In the genomic region with DNA sequence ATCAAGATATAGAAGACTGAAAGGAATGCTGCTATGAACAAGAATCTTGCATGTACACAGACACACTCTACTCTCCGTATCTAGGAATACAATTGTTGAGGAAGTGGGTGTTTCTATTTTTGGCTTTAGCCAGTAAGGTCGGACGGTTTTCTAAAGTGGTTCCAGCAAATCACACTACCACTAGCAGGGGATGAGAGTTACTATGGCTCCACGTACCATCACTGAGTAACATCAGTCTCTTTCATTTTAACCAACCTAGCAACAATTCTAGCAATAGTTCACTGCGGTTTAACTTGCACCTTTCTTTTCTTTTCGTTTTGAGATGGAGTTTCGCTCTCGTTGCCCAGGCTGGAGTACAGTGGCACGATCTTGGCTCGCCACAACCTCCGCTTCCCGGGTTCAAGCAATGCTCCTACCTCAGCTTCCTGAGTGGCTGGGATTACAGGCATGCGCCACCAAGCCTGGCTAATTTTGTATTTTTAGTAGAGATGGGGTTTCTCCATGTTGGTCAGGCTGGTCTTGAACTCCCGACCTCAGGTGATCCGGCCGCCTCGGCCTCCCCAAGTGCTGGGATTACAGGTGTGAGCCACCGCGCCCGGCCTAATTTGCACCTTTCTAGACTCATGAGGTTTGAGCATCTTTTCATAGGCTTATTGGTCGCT, we compare ENCODE assay signal across 8 cellular contexts.
DNase-seq lines count a peak whose midpoint lies in the region; ATAC-seq, FAIRE-seq and TF ChIP-seq lines count a peak whose summit lies in the region.
"Not testable (repeated sequence)": the region's sequence is repeated elsewhere in the genome, so short reads cannot be mapped to it uniquely, and the experiment has no call there.

No MANE protein-coding gene starts in this region.

- peak; percentile 32 for DNase-seq in GM12892 (ENCODE audit: insufficient read length)
- DNase-seq in NAMALWA (ENCODE audit: low spot score): peak; percentile 37
- peak; percentile 86 for DNase-seq in activated CD8-positive, alpha-beta memory T cell treated with anti-CD3 and anti-CD28 coated beads, Interleukin-2, amount 10 ng/mL, durations not matched to agents 7 days and 5 days
- peak; percentile 18 for DNase-seq in germinal center (ENCODE audit: low spot score)
- DNase-seq in stimulated activated CD4-positive, alpha-beta T cell treated with anti-CD3 and anti-CD28 coated beads, Interleukin-4, amount 100 ng/mL, for 1 hour: peak; percentile 33

- H3K27ac Mint-ChIP-seq in activated CD8-positive, alpha-beta memory T cell treated with anti-CD3 and anti-CD28 coated beads, Interleukin-2, amount 10 ng/mL, durations not matched to agents 7 days and 5 days: peak overlapping the region; percentile 80

- H3K27me3 Mint-ChIP-seq in activated CD8-positive, alpha-beta memory T cell treated with anti-CD3 and anti-CD28 coated beads, Interleukin-2, amount 10 ng/mL, durations not matched to agents 7 days and 5 days: peaks cover 11% of the 10 kb centered on the region

- H3K4me3 Mint-ChIP-seq in activated CD8-positive, alpha-beta memory T cell treated with anti-CD3 and anti-CD28 coated beads, Interleukin-2, amount 10 ng/mL, durations not matched to agents 7 days and 5 days: peak overlapping the region; percentile 37

- peaks cover 77% of the 10 kb centered on the region for H3K36me3 Mint-ChIP-seq in activated CD8-positive, alpha-beta memory T cell treated with anti-CD3 and anti-CD28 coated beads, Interleukin-2, amount 10 ng/mL, durations not matched to agents 7 days and 5 days

- peaks cover 34% of the 10 kb centered on the region for H3K4me1 Mint-ChIP-seq in activated CD8-positive, alpha-beta memory T cell treated with anti-CD3 and anti-CD28 coated beads, Interleukin-2, amount 10 ng/mL, durations not matched to agents 7 days and 5 days

- H3K9me3 Mint-ChIP-seq in activated CD8-positive, alpha-beta memory T cell treated with anti-CD3 and anti-CD28 coated beads, Interleukin-2, amount 10 ng/mL, durations not matched to agents 7 days and 5 days (ENCODE audit: low read depth): not testable (repeated sequence)

- CTCF ChIA-PET in activated CD8-positive, alpha-beta memory T cell treated with anti-CD3 and anti-CD28 coated beads, Interleukin-2, amount 10 ng/mL, durations not matched to agents 7 days and 5 days (lab: Charles Lee): interaction anchor here (1.5 kb wide), 1 partner anchor 24 kb away, joined by 4 read pairs; no protein-coding TSS in a partner anchor

- TF ChIP-seq POLR2A in GM12892 (IDR thresholded peaks at IDR 0.05; ENCODE audit: low read depth, low read length): 0 out of 2 replicates have a peak, but pooled peaks have one; percentile 25

- peak; percentile 64 for FAIRE-seq in GM12892 (lab: Jason Lieb, UNC)

- ATAC-seq in GM19328 (IDR thresholded peaks at IDR 0.05; ENCODE audit: unreplicated experiment) (peak; percentile 86), HG02571 (IDR thresholded peaks at IDR 0.05; ENCODE audit: unreplicated experiment) (peak; percentile 91), HG03135 (IDR thresholded peaks at IDR 0.05; ENCODE audit: unreplicated experiment) (peak; percentile 96)
- peak; percentile 97 for ATAC-seq in activated CD8-positive, alpha-beta memory T cell treated with anti-CD3 and anti-CD28 coated beads, Interleukin-2, amount 10 ng/mL, durations not matched to agents 7 days and 5 days

Comparison
In these comparisons a context has a peak if more than half of its experiments do, and no peak if none do; other contexts are left out.
1. Peak in every context shown above with its lines: DNase-seq and ATAC-seq.
2. DNase-seq: peak in every context shown above with its lines; median percentile 86 in activated CD8-positive, alpha-beta memory T cell treated with anti-CD3 and anti-CD28 coated beads, Interleukin-2, amount 10 ng/mL, durations not matched to agents 7 days and 5 days; 37 in NAMALWA; 33 in stimulated activated CD4-positive, alpha-beta T cell treated with anti-CD3 and anti-CD28 coated beads, Interleukin-4, amount 100 ng/mL, for 1 hour; 32 in GM12892; 18 in germinal center.